26 cellular contexts compared by ENCODE assay signal in genomic region chr4:159352609-159353008, GRCh38.
"Had no signal": no experiment of that assay in that cellular context is flagged by ENCODE, and none has a peak within 500 bp of the region (broad histone marks: within the 10 kb centered on the region; RNA-seq: fewer than 3 reads in every experiment).

No MANE protein-coding gene starts in this region.

- ATAC-seq: activated CD8-positive, alpha-beta memory T cell treated with anti-CD3 and anti-CD28 coated beads, Interleukin-2, amount 10 ng/mL, durations not matched to agents 7 days and 5 days; activated CD8-positive, alpha-beta T cell treated with anti-CD3 and anti-CD28 coated beads, Interleukin-2, amount 10 ng/mL, durations not matched to agents 7 days and 5 days; esophagus mucosa; naive thymus-derived CD4-positive, alpha-beta T cell; pancreas; psoas muscle; stimulated activated memory B cell treated with anti-CD40 and anti-IgM and Interleukin-4, amounts not matched to agents 10 μg/mL and 1 μg/mL and 100 μg/mL, for 72 hours; stimulated activated naive CD8-positive, alpha-beta T cell treated with anti-CD3 and anti-CD28 coated beads, Interleukin-15, amount 100 ng/mL, for 72 hours; WTC11 had no signal

- H3K27me3 Mint-ChIP-seq: activated CD8-positive, alpha-beta memory T cell treated with anti-CD3 and anti-CD28 coated beads, Interleukin-2, amount 10 ng/mL, durations not matched to agents 7 days and 5 days; activated naive CD4-positive, alpha-beta T cell treated with anti-CD3 and anti-CD28 coated beads, Interleukin-2, amount 50 U/mL, for 24 hours; naive thymus-derived CD4-positive, alpha-beta T cell; stimulated activated memory B cell treated with anti-CD40 and anti-IgM and Interleukin-4, amounts not matched to agents 10 μg/mL and 1 μg/mL and 100 μg/mL, for 72 hours; stimulated activated naive CD8-positive, alpha-beta T cell treated with anti-CD3 and anti-CD28 coated beads, Interleukin-15, amount 100 ng/mL, for 72 hours had no signal

- H3K9me3 ChIP-seq: heart right ventricle, pancreas, psoas muscle, thyroid gland, upper lobe of left lung, vagina had no signal

- H3K27ac ChIP-seq: pancreas, psoas muscle, thyroid gland, upper lobe of left lung, vagina had no signal

- H3K4me3 Mint-ChIP-seq: activated CD8-positive, alpha-beta memory T cell treated with anti-CD3 and anti-CD28 coated beads, Interleukin-2, amount 10 ng/mL, durations not matched to agents 7 days and 5 days; activated CD8-positive, alpha-beta T cell treated with anti-CD3 and anti-CD28 coated beads, Interleukin-2, amount 10 ng/mL, durations not matched to agents 7 days and 5 days; activated naive CD4-positive, alpha-beta T cell treated with anti-CD3 and anti-CD28 coated beads, Interleukin-2, amount 50 U/mL, for 24 hours; naive thymus-derived CD4-positive, alpha-beta T cell; stimulated activated memory B cell treated with anti-CD40 and anti-IgM and Interleukin-4, amounts not matched to agents 10 μg/mL and 1 μg/mL and 100 μg/mL, for 72 hours; stimulated activated naive CD8-positive, alpha-beta T cell treated with anti-CD3 and anti-CD28 coated beads, Interleukin-15, amount 100 ng/mL, for 72 hours; WTC11 had no signal

- H3K4me1 ChIP-seq: pancreas, psoas muscle, thyroid gland, upper lobe of left lung, vagina had no signal

- H3K4me3 ChIP-seq: heart right ventricle, pancreas, psoas muscle, smooth muscle cell, thyroid gland, upper lobe of left lung, vagina had no signal

- H3K27ac Mint-ChIP-seq: activated CD8-positive, alpha-beta memory T cell treated with anti-CD3 and anti-CD28 coated beads, Interleukin-2, amount 10 ng/mL, durations not matched to agents 7 days and 5 days; activated CD8-positive, alpha-beta T cell treated with anti-CD3 and anti-CD28 coated beads, Interleukin-2, amount 10 ng/mL, durations not matched to agents 7 days and 5 days; activated naive CD4-positive, alpha-beta T cell treated with anti-CD3 and anti-CD28 coated beads, Interleukin-2, amount 50 U/mL, for 24 hours; activated T-helper 2 cell treated with anti-CD3 and anti-CD28 coated beads, Interferon-gamma antibody, Interleukin-2, Interleukin-4, amounts not matched to agents 10 μg/mL and 5 μg/mL and 100 μg/mL, durations not matched to agents 14 hours and 24 hours and 36 hours; naive thymus-derived CD4-positive, alpha-beta T cell; stimulated activated memory B cell treated with anti-CD40 and anti-IgM and Interleukin-4, amounts not matched to agents 10 μg/mL and 1 μg/mL and 100 μg/mL, for 72 hours; stimulated activated naive CD8-positive, alpha-beta T cell treated with anti-CD3 and anti-CD28 coated beads, Interleukin-15, amount 100 ng/mL, for 72 hours; WTC11 had no signal

- DNase-seq: activated CD4-positive, alpha-beta T cell treated with anti-CD3 and anti-CD28 coated beads for 1 hour; activated CD4-positive, alpha-beta T cell treated with anti-CD3 and anti-CD28 coated beads, Interleukin-2, amount 50 U/mL, for 1 hour; activated CD8-positive, alpha-beta memory T cell treated with anti-CD3 and anti-CD28 coated beads, Interleukin-2, amount 10 ng/mL, durations not matched to agents 7 days and 5 days; activated CD8-positive, alpha-beta T cell treated with anti-CD3 and anti-CD28 coated beads, Interleukin-2, amount 10 ng/mL, durations not matched to agents 7 days and 5 days; activated T-cell treated with anti-CD3 and anti-CD28 coated beads, Interleukin-2, amount 50 U/mL, for 48 hours; cortex of kidney; foreskin fibroblast; heart right ventricle; mammary epithelial cell; naive thymus-derived CD4-positive, alpha-beta T cell; pancreas; psoas muscle; stimulated activated CD4-positive, alpha-beta T cell treated with anti-CD3 and anti-CD28 coated beads, Interleukin-1b, Interleukin-23, amount 100 ng/mL, for 48 hours; stimulated activated CD4-positive, alpha-beta T cell treated with anti-CD3 and anti-CD28 coated beads, Interleukin-4, amount 100 ng/mL, for 4 hours; stimulated activated CD8-positive, alpha-beta memory T cell treated with anti-CD3 and anti-CD28 coated beads, Interleukin-4, amount 100 ng/mL, for 48 hours; stimulated activated naive CD8-positive, alpha-beta T cell treated with anti-CD3 and anti-CD28 coated beads, Interleukin-15, amount 100 ng/mL, for 72 hours; T-helper 2 cell; thyroid gland; upper lobe of left lung had no signal

- H3K27me3 ChIP-seq: heart right ventricle, pancreas, thyroid gland, upper lobe of left lung, vagina had no signal

- H3K4me1 Mint-ChIP-seq: activated CD8-positive, alpha-beta memory T cell treated with anti-CD3 and anti-CD28 coated beads, Interleukin-2, amount 10 ng/mL, durations not matched to agents 7 days and 5 days; activated naive CD4-positive, alpha-beta T cell treated with anti-CD3 and anti-CD28 coated beads, Interleukin-2, amount 50 U/mL, for 24 hours; naive thymus-derived CD4-positive, alpha-beta T cell; stimulated activated memory B cell treated with anti-CD40 and anti-IgM and Interleukin-4, amounts not matched to agents 10 μg/mL and 1 μg/mL and 100 μg/mL, for 72 hours; stimulated activated naive CD8-positive, alpha-beta T cell treated with anti-CD3 and anti-CD28 coated beads, Interleukin-15, amount 100 ng/mL, for 72 hours; WTC11 had no signal

- H3K9me3 Mint-ChIP-seq: activated naive CD4-positive, alpha-beta T cell treated with anti-CD3 and anti-CD28 coated beads, Interleukin-2, amount 50 U/mL, for 24 hours; activated T-helper 2 cell treated with anti-CD3 and anti-CD28 coated beads, Interferon-gamma antibody, Interleukin-2, Interleukin-4, amounts not matched to agents 10 μg/mL and 5 μg/mL and 100 μg/mL, durations not matched to agents 14 hours and 24 hours and 36 hours; naive thymus-derived CD4-positive, alpha-beta T cell; stimulated activated memory B cell treated with anti-CD40 and anti-IgM and Interleukin-4, amounts not matched to agents 10 μg/mL and 1 μg/mL and 100 μg/mL, for 72 hours; stimulated activated naive CD8-positive, alpha-beta T cell treated with anti-CD3 and anti-CD28 coated beads, Interleukin-15, amount 100 ng/mL, for 72 hours; WTC11 had no signal
